In genomic region chr18:55317322-55317721, GRCh38 we compare ENCODE assay signal across 15 cellular contexts.
A peak's percentile ranks its signal among the peaks of the same experiment; 100 is the strongest.
DNase-seq lines count a peak whose midpoint lies in the region; ATAC-seq and TF ChIP-seq lines count a peak whose summit lies in the region.
"Had no signal": no experiment of that assay in that cellular context is flagged by ENCODE, and none has a peak within 500 bp of the region (broad histone marks: within the 10 kb centered on the region; RNA-seq: fewer than 3 reads in every experiment).

No MANE protein-coding gene starts in this region.

- ATAC-seq in gastrocnemius medialis (no peak), GM19463 (IDR thresholded peaks at IDR 0.05; ENCODE audit: unreplicated experiment) (no peak), GM19023 (IDR thresholded peaks at IDR 0.05; ENCODE audit: unreplicated experiment) (no peak)
- ATAC-seq: T-cell had no signal

- H3K4me3 ChIP-seq in BLaER1 (no peak overlapping the region), esophagus muscularis mucosa (no peak overlapping the region), gastrocnemius medialis (peak overlapping the region; percentile 57 to 82 (median 73))
- H3K4me3 ChIP-seq: PC-9 had no signal

- peaks cover 100% of the 10 kb centered on the region for H4K20me1 ChIP-seq in BLaER1

- in situ Hi-C loops in gastrocnemius medialis (cut with MboI; ENCODE audit: low sequenced_read_pairs in 4 of 4), result loop anchor here in 2 of 4 donors (5.0 to 25.0 kb wide), 2 partner anchors 95 to 270 kb away; partner anchors contain the start of gene TCF4 (in 1 of the 2)

- peak overlapping the region; percentile 81 for H3K4me2 ChIP-seq in BLaER1
- H3K4me2 ChIP-seq: PC-9 had no signal

- 0 out of 2 replicates have a peak overlapping the region, but pooled peaks have one; percentile 19 for H3K27ac ChIP-seq in BLaER1
- peak overlapping the region; percentile 88 to 94 (median 91) for H3K27ac ChIP-seq in esophagus muscularis mucosa (replicated peaks in 1 of 4)
- H3K27ac ChIP-seq in gastrocnemius medialis, result peak overlapping the region; percentile 93 to 95 (median 94)
- H3K27ac ChIP-seq: PC-9 had no signal

- H3K9me3 ChIP-seq in BLaER1, result no peaks in the 10 kb centered on the region
- H3K9me3 ChIP-seq in esophagus muscularis mucosa, result no peaks in the 10 kb centered on the region
- no peaks in the 10 kb centered on the region for H3K9me3 ChIP-seq in gastrocnemius medialis
- H3K9me3 ChIP-seq: esophagus squamous epithelium had no signal

- no peak for TF ChIP-seq EP300 in esophagus muscularis mucosa (IDR thresholded peaks at IDR 0.05)

- H3K27ac Mint-ChIP-seq in HFFc6, result peak overlapping the region; percentile 75
- H3K27ac Mint-ChIP-seq: activated naive CD8-positive, alpha-beta T cell; T-cell had no signal

- peak overlapping the region; percentile 92 for H3K4me3 Mint-ChIP-seq in HFFc6
- H3K4me3 Mint-ChIP-seq: activated naive CD8-positive, alpha-beta T cell; T-cell had no signal

- no peaks in the 10 kb centered on the region for H3K9me3 Mint-ChIP-seq in HFFc6
- H3K9me3 Mint-ChIP-seq: T-cell had no signal

- peak overlapping the region; percentile 4; the same call in 1 of the 2 replicates for H3K9ac ChIP-seq in BLaER1

- TF ChIP-seq CTCF in HFFc6 (IDR thresholded peaks at IDR 0.05) (no peak), esophagus muscularis mucosa (IDR thresholded peaks at IDR 0.05) (no peak), gastrocnemius medialis (IDR thresholded peaks at IDR 0.05 in 4 of 5, conservative IDR thresholded peaks at IDR 0.05 in 1 of 5) (no peak)

- 91% methylated on average over 1 of the region's 1 CpG for WGBS in esophagus muscularis mucosa

- H3K27me3 ChIP-seq in BLaER1, result no peaks in the 10 kb centered on the region
- no peaks in the 10 kb centered on the region for H3K27me3 ChIP-seq in esophagus muscularis mucosa
- no peaks in the 10 kb centered on the region for H3K27me3 ChIP-seq in gastrocnemius medialis
- H3K27me3 ChIP-seq: esophagus squamous epithelium had no signal

- DNase-seq in HFFc6 (no peak), esophagus muscularis mucosa (ENCODE audit: extremely low spot score) (no peak), gastrocnemius medialis (no peak), NCI-H345 (lab: John Stamatoyannopoulos, UW) (no peak)
- DNase-seq in stimulated activated CD4-positive, alpha-beta T cell treated with anti-CD3 and anti-CD28 coated beads, Interleukin-4, amount 100 ng/mL, for 24 hours, result no peak
- DNase-seq: activated CD8-positive, alpha-beta memory T cell treated with anti-CD3 and anti-CD28 coated beads, Interleukin-2, amount 50 U/mL, for 48 hours; C1 segment of cervical spinal cord; esophagus squamous epithelium; NCI-H446; PC-9; T-cell had no signal

- no peaks in the 10 kb centered on the region for H3K36me3 Mint-ChIP-seq in HFFc6 (ENCODE audit: low read depth)
- H3K36me3 Mint-ChIP-seq: activated naive CD8-positive, alpha-beta T cell; T-cell had no signal

- intact Hi-C loops in esophagus muscularis mucosa (cut with DNase I), result no loop called here
- intact Hi-C loops in gastrocnemius medialis (cut with DNase I; ENCODE audit: low total_unique reads), result no loop called here

- H3K4me1 ChIP-seq in BLaER1 (peaks cover 65% of the 10 kb centered on the region), esophagus muscularis mucosa (peaks cover 28 to 59% (median 48%) of the 10 kb centered on the region in 4 donors), gastrocnemius medialis (peaks cover 69 to 70% of the 10 kb centered on the region in 2 donors)

- no peak for TF ChIP-seq POLR2A in esophagus muscularis mucosa (IDR thresholded peaks at IDR 0.05; ENCODE audit: low read depth)
- TF ChIP-seq POLR2A in gastrocnemius medialis (IDR thresholded peaks at IDR 0.05), result no peak

- H3K27me3 Mint-ChIP-seq in HFFc6 (ENCODE audit: insufficient read depth), result peaks cover 4% of the 10 kb centered on the region

- peaks cover 79% of the 10 kb centered on the region for H3K4me1 Mint-ChIP-seq in HFFc6 (ENCODE audit: low read depth)

- peaks cover 7% of the 10 kb centered on the region; the same call in 1 of the 2 replicates for H3K36me3 ChIP-seq in BLaER1
- no peaks in the 10 kb centered on the region for H3K36me3 ChIP-seq in esophagus muscularis mucosa
- H3K36me3 ChIP-seq in gastrocnemius medialis, result no peaks in the 10 kb centered on the region
- H3K36me3 ChIP-seq: esophagus squamous epithelium had no signal

Comparison
In these comparisons a context has a peak if more than half of its experiments do, and no peak if none do; other contexts are left out.
1. H3K27ac ChIP-seq: peak in every context shown above with its lines; median percentile 94 in gastrocnemius medialis; 91 in esophagus muscularis mucosa; 19 in BLaER1.
2. H3K4me3 ChIP-seq: peak in gastrocnemius medialis (4 of 4); none in BLaER1 (single experiment) and esophagus muscularis mucosa (0 of 4).